ENCODE assay signal across 1 cellular context in genomic region chr2:221624475-221624874, GRCh38.
TF ChIP-seq lines count a peak whose summit lies in the region.

No MANE protein-coding gene starts in this region.

TF ChIP-seq in H1, 55 proteins besides CTCF, POLR2A, EP300 and RAD21:
- TF ChIP-seq CTBP2 (IDR thresholded peaks at IDR 0.05; ENCODE audit: borderline replicate concordance, insufficient read depth, insufficient read length, low read length) (no peak), BCL11A (IDR thresholded peaks at IDR 0.05; ENCODE audit: low read depth in 2 of 2, low read length in 2 of 2) (no peak), SP2 (IDR thresholded peaks at IDR 0.05; ENCODE audit: low read length) (no peak), HDAC2 (IDR thresholded peaks at IDR 0.05; ENCODE audit: borderline replicate concordance in 1 of 2, low read depth in 2 of 2, low read length in 2 of 2) (no peak), POLR2AphosphoS5 (IDR thresholded peaks at IDR 0.05; ENCODE audit: low read depth, low read length) (no peak), SP1 (IDR thresholded peaks at IDR 0.05; ENCODE audit: low read depth, low read length) (no peak), YY1 (IDR thresholded peaks at IDR 0.05; ENCODE audit: low read depth, low read length) (no peak), KDM5A (IDR thresholded peaks at IDR 0.05; ENCODE audit: low read length) (no peak), SAP30 (IDR thresholded peaks at IDR 0.05; ENCODE audit: insufficient read depth, insufficient replicate concordance, low read length) (no peak), RBBP5 (IDR thresholded peaks at IDR 0.05; ENCODE audit: borderline replicate concordance, low read depth, low read length) (no peak)
- TF ChIP-seq, protein P1, sequence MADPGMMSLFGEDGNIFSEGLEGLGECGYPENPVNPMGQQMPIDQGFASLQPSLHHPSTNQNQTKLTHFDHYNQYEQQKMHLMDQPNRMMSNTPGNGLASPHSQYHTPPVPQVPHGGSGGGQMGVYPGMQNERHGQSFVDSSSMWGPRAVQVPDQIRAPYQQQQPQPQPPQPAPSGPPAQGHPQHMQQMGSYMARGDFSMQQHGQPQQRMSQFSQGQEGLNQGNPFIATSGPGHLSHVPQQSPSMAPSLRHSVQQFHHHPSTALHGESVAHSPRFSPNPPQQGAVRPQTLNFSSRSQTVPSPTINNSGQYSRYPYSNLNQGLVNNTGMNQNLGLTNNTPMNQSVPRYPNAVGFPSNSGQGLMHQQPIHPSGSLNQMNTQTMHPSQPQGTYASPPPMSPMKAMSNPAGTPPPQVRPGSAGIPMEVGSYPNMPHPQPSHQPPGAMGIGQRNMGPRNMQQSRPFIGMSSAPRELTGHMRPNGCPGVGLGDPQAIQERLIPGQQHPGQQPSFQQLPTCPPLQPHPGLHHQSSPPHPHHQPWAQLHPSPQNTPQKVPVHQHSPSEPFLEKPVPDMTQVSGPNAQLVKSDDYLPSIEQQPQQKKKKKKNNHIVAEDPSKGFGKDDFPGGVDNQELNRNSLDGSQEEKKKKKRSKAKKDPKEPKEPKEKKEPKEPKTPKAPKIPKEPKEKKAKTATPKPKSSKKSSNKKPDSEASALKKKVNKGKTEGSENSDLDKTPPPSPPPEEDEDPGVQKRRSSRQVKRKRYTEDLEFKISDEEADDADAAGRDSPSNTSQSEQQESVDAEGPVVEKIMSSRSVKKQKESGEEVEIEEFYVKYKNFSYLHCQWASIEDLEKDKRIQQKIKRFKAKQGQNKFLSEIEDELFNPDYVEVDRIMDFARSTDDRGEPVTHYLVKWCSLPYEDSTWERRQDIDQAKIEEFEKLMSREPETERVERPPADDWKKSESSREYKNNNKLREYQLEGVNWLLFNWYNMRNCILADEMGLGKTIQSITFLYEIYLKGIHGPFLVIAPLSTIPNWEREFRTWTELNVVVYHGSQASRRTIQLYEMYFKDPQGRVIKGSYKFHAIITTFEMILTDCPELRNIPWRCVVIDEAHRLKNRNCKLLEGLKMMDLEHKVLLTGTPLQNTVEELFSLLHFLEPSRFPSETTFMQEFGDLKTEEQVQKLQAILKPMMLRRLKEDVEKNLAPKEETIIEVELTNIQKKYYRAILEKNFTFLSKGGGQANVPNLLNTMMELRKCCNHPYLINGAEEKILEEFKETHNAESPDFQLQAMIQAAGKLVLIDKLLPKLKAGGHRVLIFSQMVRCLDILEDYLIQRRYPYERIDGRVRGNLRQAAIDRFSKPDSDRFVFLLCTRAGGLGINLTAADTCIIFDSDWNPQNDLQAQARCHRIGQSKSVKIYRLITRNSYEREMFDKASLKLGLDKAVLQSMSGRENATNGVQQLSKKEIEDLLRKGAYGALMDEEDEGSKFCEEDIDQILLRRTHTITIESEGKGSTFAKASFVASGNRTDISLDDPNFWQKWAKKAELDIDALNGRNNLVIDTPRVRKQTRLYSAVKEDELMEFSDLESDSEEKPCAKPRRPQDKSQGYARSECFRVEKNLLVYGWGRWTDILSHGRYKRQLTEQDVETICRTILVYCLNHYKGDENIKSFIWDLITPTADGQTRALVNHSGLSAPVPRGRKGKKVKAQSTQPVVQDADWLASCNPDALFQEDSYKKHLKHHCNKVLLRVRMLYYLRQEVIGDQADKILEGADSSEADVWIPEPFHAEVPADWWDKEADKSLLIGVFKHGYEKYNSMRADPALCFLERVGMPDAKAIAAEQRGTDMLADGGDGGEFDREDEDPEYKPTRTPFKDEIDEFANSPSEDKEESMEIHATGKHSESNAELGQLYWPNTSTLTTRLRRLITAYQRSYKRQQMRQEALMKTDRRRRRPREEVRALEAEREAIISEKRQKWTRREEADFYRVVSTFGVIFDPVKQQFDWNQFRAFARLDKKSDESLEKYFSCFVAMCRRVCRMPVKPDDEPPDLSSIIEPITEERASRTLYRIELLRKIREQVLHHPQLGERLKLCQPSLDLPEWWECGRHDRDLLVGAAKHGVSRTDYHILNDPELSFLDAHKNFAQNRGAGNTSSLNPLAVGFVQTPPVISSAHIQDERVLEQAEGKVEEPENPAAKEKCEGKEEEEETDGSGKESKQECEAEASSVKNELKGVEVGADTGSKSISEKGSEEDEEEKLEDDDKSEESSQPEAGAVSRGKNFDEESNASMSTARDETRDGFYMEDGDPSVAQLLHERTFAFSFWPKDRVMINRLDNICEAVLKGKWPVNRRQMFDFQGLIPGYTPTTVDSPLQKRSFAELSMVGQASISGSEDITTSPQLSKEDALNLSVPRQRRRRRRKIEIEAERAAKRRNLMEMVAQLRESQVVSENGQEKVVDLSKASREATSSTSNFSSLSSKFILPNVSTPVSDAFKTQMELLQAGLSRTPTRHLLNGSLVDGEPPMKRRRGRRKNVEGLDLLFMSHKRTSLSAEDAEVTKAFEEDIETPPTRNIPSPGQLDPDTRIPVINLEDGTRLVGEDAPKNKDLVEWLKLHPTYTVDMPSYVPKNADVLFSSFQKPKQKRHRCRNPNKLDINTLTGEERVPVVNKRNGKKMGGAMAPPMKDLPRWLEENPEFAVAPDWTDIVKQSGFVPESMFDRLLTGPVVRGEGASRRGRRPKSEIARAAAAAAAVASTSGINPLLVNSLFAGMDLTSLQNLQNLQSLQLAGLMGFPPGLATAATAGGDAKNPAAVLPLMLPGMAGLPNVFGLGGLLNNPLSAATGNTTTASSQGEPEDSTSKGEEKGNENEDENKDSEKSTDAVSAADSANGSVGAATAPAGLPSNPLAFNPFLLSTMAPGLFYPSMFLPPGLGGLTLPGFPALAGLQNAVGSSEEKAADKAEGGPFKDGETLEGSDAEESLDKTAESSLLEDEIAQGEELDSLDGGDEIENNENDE (IDR thresholded peaks at IDR 0.05; ENCODE audit: insufficient replicate concordance, low read length), result no peak
TF ChIP-seq in H1: peak in this region for 0.
